ENCODE assay signal across 1 cellular context in the genomic region with DNA sequence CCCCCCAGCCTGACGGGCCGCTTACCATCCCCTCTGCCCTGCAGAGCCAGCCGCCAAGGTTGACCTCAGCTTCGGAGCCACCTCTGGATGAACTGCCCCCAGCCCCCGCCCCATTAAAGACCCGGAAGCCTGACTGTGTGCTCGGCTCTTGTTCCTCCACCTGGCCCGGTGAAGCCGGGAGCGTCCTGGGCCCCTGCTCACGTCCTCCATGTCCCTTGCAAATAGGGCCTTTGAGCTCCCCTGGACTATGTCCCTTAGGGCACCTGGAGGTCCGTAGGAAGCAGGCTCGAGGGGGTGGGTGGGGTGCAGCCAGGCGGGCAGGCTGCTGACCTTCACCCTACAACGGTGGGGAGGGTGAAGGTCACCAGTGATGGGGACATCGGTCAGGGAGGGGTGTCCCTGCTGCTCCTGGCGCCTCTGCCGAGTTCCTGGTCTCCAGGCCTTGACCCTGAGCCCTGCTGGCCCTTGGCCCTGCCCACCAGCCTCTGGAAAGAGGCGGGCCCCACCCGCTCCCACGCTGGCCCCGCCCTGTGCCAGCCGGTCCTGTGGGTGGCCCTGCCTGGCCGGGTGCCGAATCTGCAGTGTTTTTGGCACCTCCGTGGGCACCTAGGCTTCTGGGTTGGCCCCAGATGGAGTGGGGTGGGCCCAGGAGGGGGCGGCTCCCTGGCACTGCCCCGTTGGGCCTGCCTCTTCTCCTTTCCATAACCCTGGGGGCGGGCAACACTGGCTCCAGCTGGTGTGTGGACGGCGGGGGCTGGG.
A peak's percentile ranks its signal among the peaks of the same experiment; 100 is the strongest.
TF ChIP-seq lines count a peak whose summit lies in the region.

No MANE protein-coding gene starts in this region.

TF ChIP-seq in HepG2, 621 proteins besides CTCF, POLR2A, EP300 and RAD21 (continued from another document and continues in another):
- TF ChIP-seq, protein P1, sequence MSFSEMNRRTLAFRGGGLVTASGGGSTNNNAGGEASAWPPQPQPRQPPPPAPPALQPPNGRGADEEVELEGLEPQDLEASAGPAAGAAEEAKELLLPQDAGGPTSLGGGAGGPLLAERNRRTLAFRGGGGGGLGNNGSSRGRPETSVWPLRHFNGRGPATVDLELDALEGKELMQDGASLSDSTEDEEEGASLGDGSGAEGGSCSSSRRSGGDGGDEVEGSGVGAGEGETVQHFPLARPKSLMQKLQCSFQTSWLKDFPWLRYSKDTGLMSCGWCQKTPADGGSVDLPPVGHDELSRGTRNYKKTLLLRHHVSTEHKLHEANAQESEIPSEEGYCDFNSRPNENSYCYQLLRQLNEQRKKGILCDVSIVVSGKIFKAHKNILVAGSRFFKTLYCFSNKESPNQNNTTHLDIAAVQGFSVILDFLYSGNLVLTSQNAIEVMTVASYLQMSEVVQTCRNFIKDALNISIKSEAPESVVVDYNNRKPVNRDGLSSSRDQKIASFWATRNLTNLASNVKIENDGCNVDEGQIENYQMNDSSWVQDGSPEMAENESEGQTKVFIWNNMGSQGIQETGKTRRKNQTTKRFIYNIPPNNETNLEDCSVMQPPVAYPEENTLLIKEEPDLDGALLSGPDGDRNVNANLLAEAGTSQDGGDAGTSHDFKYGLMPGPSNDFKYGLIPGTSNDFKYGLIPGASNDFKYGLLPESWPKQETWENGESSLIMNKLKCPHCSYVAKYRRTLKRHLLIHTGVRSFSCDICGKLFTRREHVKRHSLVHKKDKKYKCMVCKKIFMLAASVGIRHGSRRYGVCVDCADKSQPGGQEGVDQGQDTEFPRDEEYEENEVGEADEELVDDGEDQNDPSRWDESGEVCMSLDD (CRISPR knock-in tag; IDR thresholded peaks at IDR 0.05; ENCODE audit: borderline replicate concordance) = peak; percentile 86
- no peak for TF ChIP-seq ZFP36L2 (CRISPR knock-in tag; IDR thresholded peaks at IDR 0.05)
- TF ChIP-seq MEF2D (CRISPR knock-in tag; IDR thresholded peaks at IDR 0.05) = peak; percentile 91
- TF ChIP-seq POLR2G (IDR thresholded peaks at IDR 0.05; ENCODE audit: low read depth, low read length) = no peak; the same call in none of the 2 replicates
- TF ChIP-seq, protein P2, sequence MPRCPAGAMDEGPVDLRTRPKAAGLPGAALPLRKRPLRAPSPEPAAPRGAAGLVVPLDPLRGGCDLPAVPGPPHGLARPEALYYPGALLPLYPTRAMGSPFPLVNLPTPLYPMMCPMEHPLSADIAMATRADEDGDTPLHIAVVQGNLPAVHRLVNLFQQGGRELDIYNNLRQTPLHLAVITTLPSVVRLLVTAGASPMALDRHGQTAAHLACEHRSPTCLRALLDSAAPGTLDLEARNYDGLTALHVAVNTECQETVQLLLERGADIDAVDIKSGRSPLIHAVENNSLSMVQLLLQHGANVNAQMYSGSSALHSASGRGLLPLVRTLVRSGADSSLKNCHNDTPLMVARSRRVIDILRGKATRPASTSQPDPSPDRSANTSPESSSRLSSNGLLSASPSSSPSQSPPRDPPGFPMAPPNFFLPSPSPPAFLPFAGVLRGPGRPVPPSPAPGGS (CRISPR knock-in tag; IDR thresholded peaks at IDR 0.05) = no peak
- peak; percentile 94 for TF ChIP-seq ZNF788 (CRISPR knock-in tag; IDR thresholded peaks at IDR 0.05; ENCODE audit: borderline replicate concordance)
- TF ChIP-seq ZNF432 (CRISPR knock-in tag; IDR thresholded peaks at IDR 0.05; ENCODE audit: borderline replicate concordance) = no peak
- TF ChIP-seq, protein P3, sequence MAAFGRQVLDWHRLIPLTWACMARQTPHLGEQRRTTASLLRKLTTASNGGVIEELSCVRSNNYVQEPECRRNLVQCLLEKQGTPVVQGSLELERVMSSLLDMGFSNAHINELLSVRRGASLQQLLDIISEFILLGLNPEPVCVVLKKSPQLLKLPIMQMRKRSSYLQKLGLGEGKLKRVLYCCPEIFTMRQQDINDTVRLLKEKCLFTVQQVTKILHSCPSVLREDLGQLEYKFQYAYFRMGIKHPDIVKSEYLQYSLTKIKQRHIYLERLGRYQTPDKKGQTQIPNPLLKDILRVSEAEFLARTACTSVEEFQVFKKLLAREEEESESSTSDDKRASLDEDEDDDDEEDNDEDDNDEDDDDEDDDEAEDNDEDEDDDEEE (CRISPR knock-in tag; IDR thresholded peaks at IDR 0.05) = no peak
- TF ChIP-seq, protein P4, sequence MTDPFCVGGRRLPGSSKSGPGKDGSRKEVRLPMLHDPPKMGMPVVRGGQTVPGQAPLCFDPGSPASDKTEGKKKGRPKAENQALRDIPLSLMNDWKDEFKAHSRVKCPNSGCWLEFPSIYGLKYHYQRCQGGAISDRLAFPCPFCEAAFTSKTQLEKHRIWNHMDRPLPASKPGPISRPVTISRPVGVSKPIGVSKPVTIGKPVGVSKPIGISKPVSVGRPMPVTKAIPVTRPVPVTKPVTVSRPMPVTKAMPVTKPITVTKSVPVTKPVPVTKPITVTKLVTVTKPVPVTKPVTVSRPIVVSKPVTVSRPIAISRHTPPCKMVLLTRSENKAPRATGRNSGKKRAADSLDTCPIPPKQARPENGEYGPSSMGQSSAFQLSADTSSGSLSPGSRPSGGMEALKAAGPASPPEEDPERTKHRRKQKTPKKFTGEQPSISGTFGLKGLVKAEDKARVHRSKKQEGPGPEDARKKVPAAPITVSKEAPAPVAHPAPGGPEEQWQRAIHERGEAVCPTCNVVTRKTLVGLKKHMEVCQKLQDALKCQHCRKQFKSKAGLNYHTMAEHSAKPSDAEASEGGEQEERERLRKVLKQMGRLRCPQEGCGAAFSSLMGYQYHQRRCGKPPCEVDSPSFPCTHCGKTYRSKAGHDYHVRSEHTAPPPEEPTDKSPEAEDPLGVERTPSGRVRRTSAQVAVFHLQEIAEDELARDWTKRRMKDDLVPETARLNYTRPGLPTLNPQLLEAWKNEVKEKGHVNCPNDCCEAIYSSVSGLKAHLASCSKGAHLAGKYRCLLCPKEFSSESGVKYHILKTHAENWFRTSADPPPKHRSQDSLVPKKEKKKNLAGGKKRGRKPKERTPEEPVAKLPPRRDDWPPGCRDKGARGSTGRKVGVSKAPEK (CRISPR knock-in tag; IDR thresholded peaks at IDR 0.05; ENCODE audit: borderline replicate concordance) = no peak
- TF ChIP-seq JUND (CRISPR knock-in tag; IDR thresholded peaks at IDR 0.05) = no peak
- 0 out of 2 replicates have a peak, but pooled peaks have one; percentile 18 for TF ChIP-seq ONECUT2 (CRISPR knock-in tag; IDR thresholded peaks at IDR 0.05)
- no peak for TF ChIP-seq HDAC6 (IDR thresholded peaks at IDR 0.05; ENCODE audit: low read depth, low read length)
- TF ChIP-seq NFIC (IDR thresholded peaks at IDR 0.05; ENCODE audit: low read length) = no peak
- peak; percentile 68; the same call in 1 of the 2 replicates for TF ChIP-seq DMAP1 (CRISPR knock-in tag; IDR thresholded peaks at IDR 0.05)
- TF ChIP-seq, protein P5, sequence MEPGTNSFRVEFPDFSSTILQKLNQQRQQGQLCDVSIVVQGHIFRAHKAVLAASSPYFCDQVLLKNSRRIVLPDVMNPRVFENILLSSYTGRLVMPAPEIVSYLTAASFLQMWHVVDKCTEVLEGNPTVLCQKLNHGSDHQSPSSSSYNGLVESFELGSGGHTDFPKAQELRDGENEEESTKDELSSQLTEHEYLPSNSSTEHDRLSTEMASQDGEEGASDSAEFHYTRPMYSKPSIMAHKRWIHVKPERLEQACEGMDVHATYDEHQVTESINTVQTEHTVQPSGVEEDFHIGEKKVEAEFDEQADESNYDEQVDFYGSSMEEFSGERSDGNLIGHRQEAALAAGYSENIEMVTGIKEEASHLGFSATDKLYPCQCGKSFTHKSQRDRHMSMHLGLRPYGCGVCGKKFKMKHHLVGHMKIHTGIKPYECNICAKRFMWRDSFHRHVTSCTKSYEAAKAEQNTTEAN (CRISPR knock-in tag; conservative IDR thresholded peaks at IDR 0.05) = no peak
- peak; percentile 16; the same call in 1 of the 2 replicates for TF ChIP-seq GATA4 (IDR thresholded peaks at IDR 0.05; ENCODE audit: borderline replicate concordance, low read depth)
- no peak for TF ChIP-seq ZNF253 (CRISPR knock-in tag; IDR thresholded peaks at IDR 0.05; ENCODE audit: borderline replicate concordance)
- no peak for TF ChIP-seq ZIK1 (CRISPR knock-in tag; IDR thresholded peaks at IDR 0.05; ENCODE audit: borderline replicate concordance, low read depth)
- TF ChIP-seq ZNF142 (CRISPR knock-in tag; IDR thresholded peaks at IDR 0.05) = peak; percentile 32; the same call in 1 of the 2 replicates
- TF ChIP-seq, protein P6, sequence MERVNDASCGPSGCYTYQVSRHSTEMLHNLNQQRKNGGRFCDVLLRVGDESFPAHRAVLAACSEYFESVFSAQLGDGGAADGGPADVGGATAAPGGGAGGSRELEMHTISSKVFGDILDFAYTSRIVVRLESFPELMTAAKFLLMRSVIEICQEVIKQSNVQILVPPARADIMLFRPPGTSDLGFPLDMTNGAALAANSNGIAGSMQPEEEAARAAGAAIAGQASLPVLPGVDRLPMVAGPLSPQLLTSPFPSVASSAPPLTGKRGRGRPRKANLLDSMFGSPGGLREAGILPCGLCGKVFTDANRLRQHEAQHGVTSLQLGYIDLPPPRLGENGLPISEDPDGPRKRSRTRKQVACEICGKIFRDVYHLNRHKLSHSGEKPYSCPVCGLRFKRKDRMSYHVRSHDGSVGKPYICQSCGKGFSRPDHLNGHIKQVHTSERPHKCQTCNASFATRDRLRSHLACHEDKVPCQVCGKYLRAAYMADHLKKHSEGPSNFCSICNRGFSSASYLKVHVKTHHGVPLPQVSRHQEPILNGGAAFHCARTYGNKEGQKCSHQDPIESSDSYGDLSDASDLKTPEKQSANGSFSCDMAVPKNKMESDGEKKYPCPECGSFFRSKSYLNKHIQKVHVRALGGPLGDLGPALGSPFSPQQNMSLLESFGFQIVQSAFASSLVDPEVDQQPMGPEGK (CRISPR knock-in tag; IDR thresholded peaks at IDR 0.05) = peak; percentile 99
- TF ChIP-seq TBX3 (IDR thresholded peaks at IDR 0.05; ENCODE audit: borderline replicate concordance) = peak; percentile 54; the same call in 1 of the 2 replicates
- peak; percentile 84; the same call in 1 of the 2 replicates for TF ChIP-seq ZNF281 (CRISPR knock-in tag; IDR thresholded peaks at IDR 0.05; ENCODE audit: borderline replicate concordance)
- no peak for TF ChIP-seq ZUFSP (CRISPR knock-in tag; IDR thresholded peaks at IDR 0.05; ENCODE audit: borderline replicate concordance)
